ENCODE assay signal across 21 cellular contexts in genomic region chr15:57624730-57625129, GRCh38. TPM values are rescaled to one million over a fixed set of nuclear protein-coding genes. Genes with fewer than 3 reads are reported as not detected.
A peak's percentile ranks its signal among the peaks of the same experiment; 100 is the strongest.
DNase-seq lines count a peak whose midpoint lies in the region; ATAC-seq, FAIRE-seq and TF ChIP-seq lines count a peak whose summit lies in the region.
"Had no signal": no experiment of that assay in that cellular context is flagged by ENCODE, and none has a peak within 500 bp of the region (broad histone marks: within the 10 kb centered on the region; RNA-seq: fewer than 3 reads in every experiment).

No MANE protein-coding gene starts in this region.

- H4K20me1 ChIP-seq in K562 (replicated peaks; ENCODE audit: control insufficient read depth, insufficient read depth, low read length) = 0 out of 2 replicates have a peak, but pooled peaks cover 2% of the 10 kb centered on the region

- H3K27me3 ChIP-seq in K562 (ENCODE audit: control insufficient read depth in 2 of 2, insufficient read depth in 2 of 2, low read length in 2 of 2) = peaks cover 7 to 22% of the 10 kb centered on the region in 2 experiments
- H3K27me3 ChIP-seq in heart left ventricle = no peaks in the 10 kb centered on the region
- H3K27me3 ChIP-seq in upper lobe of right lung = no peaks in the 10 kb centered on the region
- H3K27me3 ChIP-seq: MG63 had no signal

- no peak overlapping the region for H3K4me2 ChIP-seq in K562 (ENCODE audit: insufficient read depth, low read length)

- H2AFZ ChIP-seq in K562 (ENCODE audit: low read depth, low read length) = no peak overlapping the region

- no peaks in the 10 kb centered on the region for H3K4me1 ChIP-seq in K562 (replicated peaks in 1 of 2; ENCODE audit: control insufficient read depth in 2 of 2, insufficient read depth in 2 of 2, low read length in 2 of 2)
- peaks cover 3 to 55% (median 26%) of the 10 kb centered on the region in 12 donors for H3K4me1 ChIP-seq in heart left ventricle
- H3K4me1 ChIP-seq in upper lobe of right lung = no peaks in the 10 kb centered on the region

- BruUV-seq in K562 (replicated peaks; lab: Mats Ljungman, UMichigan) = no TSS peak

- H3K9me3 ChIP-seq in K562 (replicated peaks; ENCODE audit: control insufficient read depth, insufficient read depth, low read depth, low read length) (no peaks in the 10 kb centered on the region), heart left ventricle (no peaks in the 10 kb centered on the region), upper lobe of right lung (no peaks in the 10 kb centered on the region)
- H3K9me3 ChIP-seq: Caco-2, MG63 had no signal

- no peaks in the 10 kb centered on the region for H3K79me2 ChIP-seq in K562 (ENCODE audit: control insufficient read depth, insufficient read depth, low read length)

- ATAC-seq in K562 = peak; percentile 38; the same call in 1 of the 3 replicates
- peak in 3 of 4 donors; percentile 24 to 59 (median 59) for ATAC-seq in heart left ventricle
- ATAC-seq in upper lobe of right lung = peak; percentile 19
- no peak for ATAC-seq in HG03457 (IDR thresholded peaks at IDR 0.05; ENCODE audit: unreplicated experiment)

- 0% methylated on average over 4 of the region's 4 CpGs for WGBS in K562 (ENCODE audit: insufficient coverage, low coverage, missing lambda C conversion rate)
- 63 to 75% (median 69%) methylated on average over 4 of the region's 4 CpGs for WGBS in heart left ventricle, 4 donors

- FAIRE-seq in K562 (lab: Jason Lieb, UNC) = no peak
- FAIRE-seq: G401.6, GM18507, GM19239, H54 had no signal

- no peak for TF ChIP-seq CTCF in K562 (IDR thresholded peaks at IDR 0.05 in 2 of 3, conservative IDR thresholded peaks at IDR 0.05 in 1 of 3; ENCODE audit: insufficient read depth in 2 of 3, low read depth in 1 of 3, low read length in 3 of 3)
- no peak for TF ChIP-seq CTCF in heart left ventricle (IDR thresholded peaks at IDR 0.05)
- no peak for TF ChIP-seq CTCF in upper lobe of right lung (IDR thresholded peaks at IDR 0.05)

- TF ChIP-seq EP300 in K562 (IDR thresholded peaks at IDR 0.05; ENCODE audit: low read length) = no peak

- intact Hi-C loops in K562 (cut with micrococcal nuclease) = no loop called here
- intact Hi-C loops in heart left ventricle (cut with DNase I) = no loop called here
- intact Hi-C loops in upper lobe of right lung (cut with DNase I) = no loop called here

- in situ Hi-C loops in K562 (cut with MboI) = no loop called here

- H3K9me1 ChIP-seq in K562 (ENCODE audit: control insufficient read depth, insufficient read depth, low read length) = no peaks in the 10 kb centered on the region

- DNase-seq in K562 (ENCODE audit: extremely low read depth in 1 of 4, low spot score in 3 of 4) = no peak
- no peak for DNase-seq in heart left ventricle
- DNase-seq in iris pigment epithelial cell (ENCODE audit: low read depth) = peak; percentile 12
- DNase-seq in upper lobe of right lung = no peak
- DNase-seq in iPS-NIHi7 (ENCODE audit: extremely low spot score) = no peak
- DNase-seq in NCI-H446 treated with DMSO at 0.1 percent for 48 hours (lab: John Stamatoyannopoulos, UW) = no peak
- DNase-seq: Caco-2; CD4-positive, CD25-positive, alpha-beta regulatory T cell; DMS 273 treated with DMSO at 0.1 percent for 48 hours; MG63; NCI-H1048; NCI-H1417 treated with DMSO at 0.1 percent for 48 hours; NCI-H187; NCI-H446; NCI-H526 treated with DMSO at 0.1 percent for 48 hours; SHP77 had no signal

- H3K9ac ChIP-seq in K562 (ENCODE audit: insufficient read depth in 1 of 2, low read depth in 2 of 2, low read length in 2 of 2) = no peak overlapping the region

- POLR2A ChIA-PET in K562 (lab: Yijun Ruan, JAX) = no interaction called here

- no peak overlapping the region for H3K27ac ChIP-seq in K562 (ENCODE audit: extremely low read depth, low read depth, low read length)
- H3K27ac ChIP-seq in heart left ventricle = peak overlapping the region in 5 of 12 donors; percentile 9 to 58 (median 36)
- H3K27ac ChIP-seq in upper lobe of right lung = no peak overlapping the region

- no peaks in the 10 kb centered on the region for H3K36me3 ChIP-seq in K562 (ENCODE audit: control insufficient read depth, insufficient read depth, low read length)
- H3K36me3 ChIP-seq in heart left ventricle = peaks cover 0 to 85% (median 21%) of the 10 kb centered on the region in 9 donors
- H3K36me3 ChIP-seq in upper lobe of right lung = no peaks in the 10 kb centered on the region
- H3K36me3 ChIP-seq: MG63 had no signal

- CTCF ChIA-PET in K562 (lab: Yijun Ruan, JAX; ENCODE audit: low intra/inter-chr PET ratio) = no interaction called here

- TF ChIP-seq POLR2A in K562 (conservative IDR thresholded peaks at IDR 0.05) (no peak), heart left ventricle (IDR thresholded peaks at IDR 0.05) (no peak)

- no peak for TF ChIP-seq RAD21 in K562 (CRISPR knock-in tag; conservative IDR thresholded peaks at IDR 0.05 in 1 of 2, IDR thresholded peaks at IDR 0.05 in 1 of 2)

- H3K4me3 ChIP-seq in K562 (no peak overlapping the region), heart left ventricle (no peak overlapping the region), upper lobe of right lung (no peak overlapping the region)
- H3K4me3 ChIP-seq: MG63 had no signal

TF ChIP-seq in K562, 482 proteins besides CTCF, POLR2A, EP300 and RAD21 (continues in another document):
- no peak for TF ChIP-seq RCOR1 (IDR thresholded peaks at IDR 0.05; ENCODE audit: borderline replicate concordance in 1 of 2, low read depth in 2 of 2, low read length in 2 of 2)
- TF ChIP-seq ZNF609 (CRISPR knock-in tag; IDR thresholded peaks at IDR 0.05; ENCODE audit: borderline replicate concordance) = no peak
- no peak for TF ChIP-seq SNRNP70 (optimal IDR thresholded peaks at IDR 0.05; ENCODE audit: low read depth, low read length)
- no peak for TF ChIP-seq COPS2 (conservative IDR thresholded peaks at IDR 0.05)
- no peak for TF ChIP-seq MTA1 (IDR thresholded peaks at IDR 0.05; ENCODE audit: borderline replicate concordance)
- TF ChIP-seq BCOR (IDR thresholded peaks at IDR 0.05) = no peak
- no peak for TF ChIP-seq TEAD4 (IDR thresholded peaks at IDR 0.05; ENCODE audit: low read length)
- TF ChIP-seq TEAD4 (CRISPR knock-in tag; IDR thresholded peaks at IDR 0.05; ENCODE audit: borderline replicate concordance) = no peak

RNA-seq across cellular contexts. Expression of gene MYZAP, which starts 33.0 kb away (rescaled TPM):
- not detected in 2 replicates for total RNA-seq in K562 (2011; cell fraction: chromatin; rRNA removed; ENCODE audit: low replicate concordance)
- total RNA-seq in K562 (2011; cell fraction: nucleolus; rRNA removed) = not detected in 2 replicates
- total RNA-seq in K562 (2011; cell fraction: nucleoplasm; rRNA removed) = not detected in 2 replicates
- total RNA-seq in K562 (2014; rRNA removed) (not detected in 2 replicates), K562 (2014; rRNA removed; fragmentation: Illumina TruSeq; extraction: Trizol) (not detected in 2 replicates), K562 (2015; rRNA removed; fragmentation: Illumina TruSeq; extraction: Trizol) (not detected in 2 replicates), K562 (2021) (not detected in 2 replicates), heart left ventricle (1,000 to 10,000 TPM in 2 of 9 donors, 100 to 1,000 TPM in 7; 359 to 1,065 (median 670) TPM), upper lobe of right lung (30.9 TPM)
- polyA plus RNA-seq in K562 (2011; rRNA removed) (0.03 TPM in 1 of 2 replicates, not detected in the other), K562 (2014; fragmentation: Illumina TruSeq; extraction: Trizol) (not detected in 2 replicates), K562 (2014; fragmentation: Nextera tagmentation; extraction: Ambion mirVana) (not detected), K562 (2014; rRNA removed) (not detected in 2 replicates), heart left ventricle (100 to 1,000 TPM; 280 to 506 TPM)
- not detected in 2 replicates for polyA plus RNA-seq in K562 (2011; cell fraction: cytosol; rRNA removed)
- not detected in 2 replicates for polyA plus RNA-seq in K562 (2011; cell fraction: nucleus; rRNA removed)
- polyA plus RNA-seq in K562 (2012) = not detected in 2 replicates
- polyA minus RNA-seq in K562 (2011; rRNA and poly(A)+ RNA removed) = not detected in 2 replicates
- not detected in 2 replicates for polyA minus RNA-seq in K562 (2011; cell fraction: cytosol; rRNA and poly(A)+ RNA removed)
- polyA minus RNA-seq in K562 (2011; cell fraction: nucleus; rRNA and poly(A)+ RNA removed) = not detected in 2 replicates

Comparison
In these comparisons a context has a peak if more than half of its experiments do, and no peak if none do; other contexts are left out.
1. RNA of gene MYZAP, which starts 33.0 kb away (total RNA-seq): 359 to 1,065 TPM in heart left ventricle and 30.9 TPM in upper lobe of right lung (single experiment); not detected in K562; every median in the first group is over 10 times any median in the second.